In the genomic region with DNA sequence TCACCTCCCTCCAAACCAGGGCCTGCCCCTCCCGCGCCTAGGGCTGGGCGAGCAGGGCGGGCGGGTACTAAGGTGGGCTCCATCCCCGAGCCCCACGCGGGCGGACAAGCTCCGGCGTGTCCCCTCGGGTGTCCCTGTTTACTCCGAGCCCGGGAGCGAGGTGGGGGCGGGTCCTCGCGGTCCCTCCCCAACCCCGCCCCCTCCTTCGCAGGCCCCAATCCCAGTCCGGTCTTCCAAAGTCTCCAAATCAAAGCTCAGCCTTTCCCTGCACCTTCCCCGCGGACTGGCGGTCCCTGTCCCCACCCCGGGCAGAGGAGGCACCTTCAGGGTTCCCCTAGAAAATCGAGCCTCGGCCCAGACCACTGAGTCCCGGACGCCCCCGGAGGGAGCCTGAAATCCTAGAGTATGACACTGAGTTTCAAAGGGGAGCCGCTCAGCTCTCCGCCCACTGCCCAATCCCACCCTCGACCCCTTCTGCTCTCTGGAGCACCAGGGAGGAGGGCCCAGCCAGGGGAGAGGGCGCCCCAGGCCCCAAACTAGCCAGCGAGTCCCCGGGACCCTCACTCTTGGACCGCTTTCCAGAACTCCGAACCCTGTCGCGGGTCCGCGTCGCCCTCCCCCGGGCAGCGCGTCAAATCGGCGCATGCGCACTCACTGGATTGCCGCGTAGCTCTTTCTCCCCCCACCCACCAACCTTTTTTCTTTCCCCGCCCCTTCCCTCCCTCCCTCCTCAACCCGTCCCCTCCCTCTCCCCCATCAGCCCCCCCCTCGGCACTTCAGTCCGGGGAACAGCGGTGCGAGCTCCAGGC, we compare ENCODE assay signal across 8 cellular contexts. TPM values are rescaled to one million over a fixed set of nuclear protein-coding genes. Genes with fewer than 3 reads are reported as not detected.
A peak's percentile ranks its signal among the peaks of the same experiment; 100 is the strongest.
DNase-seq lines count a peak whose midpoint lies in the region; ATAC-seq and TF ChIP-seq lines count a peak whose summit lies in the region.

A gene (plus strand): TSS at position 774 of the 809 bp plus-strand sequence. CDS start 482 bp downstream, outside the sequence.

- CTCF ChIA-PET in naive thymus-derived CD4-positive, alpha-beta T cell (lab: Charles Lee): interaction anchor here (0.7 to 10.8 kb wide), 7 partner anchors 15 to 126 kb away, joined by 3 to 162 read pairs (median 4); a partner anchor contains a TSS

- peak; percentile 67 for ATAC-seq in naive thymus-derived CD4-positive, alpha-beta T cell
- ATAC-seq in stimulated activated effector memory CD8-positive, alpha-beta T cell treated with anti-CD3 and anti-CD28 coated beads, Interleukin-12 subunit alpha, Interleukin-12 subunit beta, amount 100 ng/mL, for 72 hours: peak; percentile 78

- intact Hi-C loops in naive thymus-derived CD4-positive, alpha-beta T cell (cut with micrococcal nuclease): loop anchor here (1.0 to 10.0 kb wide), 5 partner anchors 16 to 327 kb away; a partner anchor contains a TSS

- peaks cover 0 to 29% (median 15%) of the 10 kb centered on the region in 7 donors for H3K4me1 Mint-ChIP-seq in naive thymus-derived CD4-positive, alpha-beta T cell
- H3K4me1 Mint-ChIP-seq in stimulated activated effector memory CD8-positive, alpha-beta T cell treated with anti-CD3 and anti-CD28 coated beads, Interleukin-12 subunit alpha, Interleukin-12 subunit beta, amount 100 ng/mL, for 72 hours: peaks cover 16% of the 10 kb centered on the region

- peak; percentile 51 to 85 for TF ChIP-seq POLR2A in Peyer's patch (IDR thresholded peaks at IDR 0.05)

- H3K9me3 ChIP-seq in Peyer's patch: no peaks in the 10 kb centered on the region
- no peaks in the 10 kb centered on the region for H3K9me3 ChIP-seq in naive thymus-derived CD4-positive, alpha-beta T cell (ENCODE audit: control insufficient read depth in 2 of 3, low read length in 3 of 3)

- H3K27me3 Mint-ChIP-seq in naive thymus-derived CD4-positive, alpha-beta T cell: peaks cover 0 to 57% (median 0%) of the 10 kb centered on the region in 5 donors

- H3K27me3 ChIP-seq in Peyer's patch: no peaks in the 10 kb centered on the region
- peaks cover 0 to 5% of the 10 kb centered on the region in 2 donors for H3K27me3 ChIP-seq in naive thymus-derived CD4-positive, alpha-beta T cell (ENCODE audit: control insufficient read depth in 2 of 2, insufficient read depth in 2 of 2, low read length in 2 of 2)

- H3K4me3 ChIP-seq in Peyer's patch (peak within 1 kb of the TSS; percentile 65 to 92 (median 78)), fibroblast of pulmonary artery (replicated peaks; ENCODE audit: low read depth, low read length) (peak within 1 kb of the TSS; percentile 89)
- peak within 1 kb of the TSS; percentile 91 for H3K4me3 ChIP-seq in naive thymus-derived CD4-positive, alpha-beta T cell (ENCODE audit: low read length)

- H3K27ac Mint-ChIP-seq in naive thymus-derived CD4-positive, alpha-beta T cell: peak within 1 kb of the TSS in 8 of 9 donors; percentile 31 to 92 (median 79)
- peak within 1 kb of the TSS; percentile 76 for H3K27ac Mint-ChIP-seq in stimulated activated effector memory CD8-positive, alpha-beta T cell treated with anti-CD3 and anti-CD28 coated beads, Interleukin-12 subunit alpha, Interleukin-12 subunit beta, amount 100 ng/mL, for 72 hours

- POLR2A ChIA-PET in naive thymus-derived CD4-positive, alpha-beta T cell (lab: Charles Lee): interaction anchor here (0.7 to 1.6 kb wide), 9 partner anchors 8 to 499 kb away, joined by 3 to 17 read pairs (median 3); a partner anchor contains a TSS

- TF ChIP-seq CTCF in Peyer's patch (IDR thresholded peaks at IDR 0.05) (no peak), fibroblast of pulmonary artery (IDR thresholded peaks at IDR 0.05; ENCODE audit: low read length, missing control alignments) (no peak)

- peaks cover 0 to 9% (median 0%) of the 10 kb centered on the region in 11 donors for H3K9me3 Mint-ChIP-seq in naive thymus-derived CD4-positive, alpha-beta T cell
- H3K9me3 Mint-ChIP-seq in stimulated activated effector memory CD8-positive, alpha-beta T cell treated with anti-CD3 and anti-CD28 coated beads, Interleukin-12 subunit alpha, Interleukin-12 subunit beta, amount 100 ng/mL, for 72 hours: peaks cover 7% of the 10 kb centered on the region

- H3K4me3 Mint-ChIP-seq in naive thymus-derived CD4-positive, alpha-beta T cell: peak within 1 kb of the TSS; percentile 84 to 95 (median 89)
- peak within 1 kb of the TSS; percentile 82 for H3K4me3 Mint-ChIP-seq in stimulated activated effector memory CD8-positive, alpha-beta T cell treated with anti-CD3 and anti-CD28 coated beads, Interleukin-12 subunit alpha, Interleukin-12 subunit beta, amount 100 ng/mL, for 72 hours

- DNase-seq in COR-L47 (lab: John Stamatoyannopoulos, UW): peak; percentile 69
- peak; percentile 77 for DNase-seq in HT-29 (ENCODE audit: low spot score)
- peak; percentile 70 to 91 (median 87) for DNase-seq in Peyer's patch
- DNase-seq in activated effector memory CD4-positive, alpha-beta T cell treated with anti-CD3 and anti-CD28 coated beads, Interleukin-2, amount 50 U/mL, for 16 hours: peak; percentile 91
- peak; percentile 85 for DNase-seq in fibroblast of pulmonary artery (ENCODE audit: low read depth)
- peak; percentile 63 to 85 (median 79) for DNase-seq in naive thymus-derived CD4-positive, alpha-beta T cell
- peak; percentile 74 to 83 for DNase-seq in stimulated activated effector memory CD8-positive, alpha-beta T cell treated with anti-CD3 and anti-CD28 coated beads, Interleukin-12 subunit alpha, Interleukin-12 subunit beta, amount 100 ng/mL, for 72 hours (ENCODE audit: low spot score in 2 of 2)
- DNase-seq in NK-92 (lab: John Stamatoyannopoulos, UW; ENCODE audit: unreplicated experiment): no peak

- H3K36me3 ChIP-seq in Peyer's patch: no peaks in the 10 kb centered on the region
- peaks cover 0 to 5% (median 0%) of the 10 kb centered on the region in 3 experiments for H3K36me3 ChIP-seq in naive thymus-derived CD4-positive, alpha-beta T cell (ENCODE audit: control insufficient read depth in 2 of 3, insufficient read depth in 3 of 3, low read length in 3 of 3)

- H3K27ac ChIP-seq in Peyer's patch: peak within 1 kb of the TSS; percentile 84 to 99 (median 92)
- H3K27ac ChIP-seq in naive thymus-derived CD4-positive, alpha-beta T cell (ENCODE audit: low read depth, low read length): peak within 1 kb of the TSS; percentile 84

- peaks cover 0 to 47% (median 9%) of the 10 kb centered on the region in 4 donors for H3K4me1 ChIP-seq in Peyer's patch
- H3K4me1 ChIP-seq in naive thymus-derived CD4-positive, alpha-beta T cell (ENCODE audit: control insufficient read depth in 2 of 2, insufficient read depth in 2 of 2, low read length in 2 of 2): peaks cover 0 to 6% of the 10 kb centered on the region in 2 donors

- peaks cover 0 to 7% (median 0%) of the 10 kb centered on the region in 5 donors for H3K36me3 Mint-ChIP-seq in naive thymus-derived CD4-positive, alpha-beta T cell
- H3K36me3 Mint-ChIP-seq in stimulated activated effector memory CD8-positive, alpha-beta T cell treated with anti-CD3 and anti-CD28 coated beads, Interleukin-12 subunit alpha, Interleukin-12 subunit beta, amount 100 ng/mL, for 72 hours: no peaks in the 10 kb centered on the region

RNA-seq across cellular contexts. Expression of the gene that starts here (rescaled TPM):
- total RNA-seq in HT-29 (2014; rRNA removed; shearing (Covaris generic)): 22.8 and 25.2 TPM in 2 replicates
- total RNA-seq in Peyer's patch: 100 to 1,000 TPM; 128 to 312 (median 207) TPM
- 100 to 1,000 TPM in 1 of 5 experiments, 10 to 100 TPM in 3, under 1 TPM in 1; 0.58 to 119 (median 14.8) TPM for total RNA-seq in naive thymus-derived CD4-positive, alpha-beta T cell
- 1 to 10 TPM in 1 of 2 donors, under 1 TPM in 1; 0.72 to 1.2 TPM for polyA plus RNA-seq in naive thymus-derived CD4-positive, alpha-beta T cell
